1 cellular context compared by ENCODE assay signal in genomic region chr4:39341075-39341725, GRCh38.
TF ChIP-seq lines count a peak whose summit lies in the region.

No MANE protein-coding gene starts in this region.

TF ChIP-seq in HepG2, 621 proteins besides CTCF, POLR2A, EP300 and RAD21 (continued from another document and continues in another):
- TF ChIP-seq ZNF281 (CRISPR knock-in tag; IDR thresholded peaks at IDR 0.05; ENCODE audit: borderline replicate concordance) (peak; percentile 12; the same call in 1 of the 2 replicates), PATZ1 (CRISPR knock-in tag; IDR thresholded peaks at IDR 0.05) (peak; percentile 67; the same call in 1 of the 2 replicates), SOX5 (CRISPR knock-in tag; IDR thresholded peaks at IDR 0.05; ENCODE audit: borderline replicate concordance) (peak; percentile 89), TOPORS (CRISPR knock-in tag; IDR thresholded peaks at IDR 0.05) (no peak), HMG20B (CRISPR knock-in tag; conservative IDR thresholded peaks at IDR 0.05) (peak; percentile 89), RXRA (CRISPR knock-in tag; IDR thresholded peaks at IDR 0.05) (peak; percentile 74; the same call in 1 of the 2 replicates), HOXA7 (CRISPR knock-in tag; IDR thresholded peaks at IDR 0.05) (no peak), ZBTB40 (IDR thresholded peaks at IDR 0.05) (no peak), ZBTB40 (CRISPR knock-in tag; IDR thresholded peaks at IDR 0.05) (no peak; the same call in 1 of the 2 replicates), CEBPZ (IDR thresholded peaks at IDR 0.05; ENCODE audit: low read length) (no peak), ZNF572 (CRISPR knock-in tag; IDR thresholded peaks at IDR 0.05) (no peak), HNRNPLL (IDR thresholded peaks at IDR 0.05; ENCODE audit: low read depth, low read length, poor library complexity, severe bottlenecking) (no peak), ZNF768 (CRISPR knock-in tag; IDR thresholded peaks at IDR 0.05) (no peak), ZBTB20 (CRISPR knock-in tag; IDR thresholded peaks at IDR 0.05; ENCODE audit: borderline replicate concordance, low read depth) (peak; percentile 77; the same call in 1 of the 2 replicates), ZNF792 (CRISPR knock-in tag; IDR thresholded peaks at IDR 0.05) (0 out of 2 replicates have a peak, but pooled peaks have one; percentile 49), NAIF1 (CRISPR knock-in tag; IDR thresholded peaks at IDR 0.05; ENCODE audit: borderline replicate concordance) (0 out of 2 replicates have a peak, but pooled peaks have one; percentile 22), ZKSCAN8 (CRISPR knock-in tag; IDR thresholded peaks at IDR 0.05; ENCODE audit: borderline replicate concordance) (peak; percentile 54; the same call in 1 of the 2 replicates), SKIL (CRISPR knock-in tag; IDR thresholded peaks at IDR 0.05; ENCODE audit: borderline replicate concordance) (peak; percentile 91), IRF2 (CRISPR knock-in tag; IDR thresholded peaks at IDR 0.05) (peak; percentile 69), REPIN1 (CRISPR knock-in tag; IDR thresholded peaks at IDR 0.05; ENCODE audit: borderline replicate concordance, low read depth) (peak; percentile 57; the same call in 1 of the 2 replicates), KLF6 (CRISPR knock-in tag; IDR thresholded peaks at IDR 0.05) (peak; percentile 80; the same call in 1 of the 2 replicates), TAF15 (IDR thresholded peaks at IDR 0.05; ENCODE audit: low read depth, low read length, poor library complexity, severe bottlenecking) (no peak), ZEB1 (IDR thresholded peaks at IDR 0.05; ENCODE audit: insufficient replicate concordance, low read depth) (peak; percentile 44), ZNF552 (CRISPR knock-in tag; IDR thresholded peaks at IDR 0.05; ENCODE audit: borderline replicate concordance) (no peak), ZNF101 (CRISPR knock-in tag; IDR thresholded peaks at IDR 0.05; ENCODE audit: borderline replicate concordance, low read depth) (no peak), PREB (CRISPR knock-in tag; IDR thresholded peaks at IDR 0.05) (no peak), ZNF607 (CRISPR knock-in tag; IDR thresholded peaks at IDR 0.05; ENCODE audit: borderline replicate concordance) (peak; percentile 47; the same call in 1 of the 2 replicates), MEF2D (CRISPR knock-in tag; IDR thresholded peaks at IDR 0.05) (peak; percentile 35; the same call in 1 of the 2 replicates), ZNF784 (CRISPR knock-in tag; IDR thresholded peaks at IDR 0.05; ENCODE audit: borderline replicate concordance) (0 out of 2 replicates have a peak, but pooled peaks have one; percentile 59), HNF1B (CRISPR knock-in tag; IDR thresholded peaks at IDR 0.05) (peak; percentile 82), CBFB (CRISPR knock-in tag; IDR thresholded peaks at IDR 0.05) (no peak), ZNF737 (CRISPR knock-in tag; IDR thresholded peaks at IDR 0.05; ENCODE audit: borderline replicate concordance) (no peak)
